Comparison of ENCODE assay signal across 1 cellular context in genomic region chr4:84451546-84451945, GRCh38.
TF ChIP-seq lines count a peak whose summit lies in the region.

No MANE protein-coding gene starts in this region.

TF ChIP-seq in GM23338, 12 proteins besides CTCF, POLR2A, EP300 and RAD21 (continued from another document):
- no peak for TF ChIP-seq REST (IDR thresholded peaks at IDR 0.05; ENCODE audit: unreplicated experiment)
- TF ChIP-seq EZH2phosphoT487 (IDR thresholded peaks at IDR 0.05; ENCODE audit: unreplicated experiment) = no peak
- TF ChIP-seq JUNB (IDR thresholded peaks at IDR 0.05; ENCODE audit: unreplicated experiment) = no peak
- no peak for TF ChIP-seq ZNF114 (CRISPR knock-in tag; IDR thresholded peaks at IDR 0.05)
- TF ChIP-seq ZNF331 (CRISPR knock-in tag; IDR thresholded peaks at IDR 0.05; ENCODE audit: low read depth) = no peak
- TF ChIP-seq STAT1 (IDR thresholded peaks at IDR 0.05; ENCODE audit: unreplicated experiment) = no peak
- no peak for TF ChIP-seq CREB1 (CRISPR knock-in tag; IDR thresholded peaks at IDR 0.05; ENCODE audit: low read depth)
- TF ChIP-seq NANOG (IDR thresholded peaks at IDR 0.05; ENCODE audit: borderline replicate concordance) = no peak
